ENCODE assay signal across 1 cellular context in genomic region chr17:75856062-75856681, GRCh38.
TF ChIP-seq lines count a peak whose summit lies in the region.

No MANE protein-coding gene starts in this region.

TF ChIP-seq in K562, 482 proteins besides CTCF, POLR2A, EP300 and RAD21 (continued from another document and continues in another):
- TF ChIP-seq, protein P1, sequence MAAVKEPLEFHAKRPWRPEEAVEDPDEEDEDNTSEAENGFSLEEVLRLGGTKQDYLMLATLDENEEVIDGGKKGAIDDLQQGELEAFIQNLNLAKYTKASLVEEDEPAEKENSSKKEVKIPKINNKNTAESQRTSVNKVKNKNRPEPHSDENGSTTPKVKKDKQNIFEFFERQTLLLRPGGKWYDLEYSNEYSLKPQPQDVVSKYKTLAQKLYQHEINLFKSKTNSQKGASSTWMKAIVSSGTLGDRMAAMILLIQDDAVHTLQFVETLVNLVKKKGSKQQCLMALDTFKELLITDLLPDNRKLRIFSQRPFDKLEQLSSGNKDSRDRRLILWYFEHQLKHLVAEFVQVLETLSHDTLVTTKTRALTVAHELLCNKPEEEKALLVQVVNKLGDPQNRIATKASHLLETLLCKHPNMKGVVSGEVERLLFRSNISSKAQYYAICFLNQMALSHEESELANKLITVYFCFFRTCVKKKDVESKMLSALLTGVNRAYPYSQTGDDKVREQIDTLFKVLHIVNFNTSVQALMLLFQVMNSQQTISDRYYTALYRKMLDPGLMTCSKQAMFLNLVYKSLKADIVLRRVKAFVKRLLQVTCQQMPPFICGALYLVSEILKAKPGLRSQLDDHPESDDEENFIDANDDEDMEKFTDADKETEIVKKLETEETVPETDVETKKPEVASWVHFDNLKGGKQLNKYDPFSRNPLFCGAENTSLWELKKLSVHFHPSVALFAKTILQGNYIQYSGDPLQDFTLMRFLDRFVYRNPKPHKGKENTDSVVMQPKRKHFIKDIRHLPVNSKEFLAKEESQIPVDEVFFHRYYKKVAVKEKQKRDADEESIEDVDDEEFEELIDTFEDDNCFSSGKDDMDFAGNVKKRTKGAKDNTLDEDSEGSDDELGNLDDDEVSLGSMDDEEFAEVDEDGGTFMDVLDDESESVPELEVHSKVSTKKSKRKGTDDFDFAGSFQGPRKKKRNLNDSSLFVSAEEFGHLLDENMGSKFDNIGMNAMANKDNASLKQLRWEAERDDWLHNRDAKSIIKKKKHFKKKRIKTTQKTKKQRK (IDR thresholded peaks at IDR 0.05; ENCODE audit: borderline replicate concordance, low read depth, low read length) = no peak
- no peak for TF ChIP-seq LEF1 (IDR thresholded peaks at IDR 0.05)
- TF ChIP-seq BRD9 (IDR thresholded peaks at IDR 0.05; ENCODE audit: low read depth, partially characterized antibody) = peak; percentile 32
- TF ChIP-seq, protein P2, sequence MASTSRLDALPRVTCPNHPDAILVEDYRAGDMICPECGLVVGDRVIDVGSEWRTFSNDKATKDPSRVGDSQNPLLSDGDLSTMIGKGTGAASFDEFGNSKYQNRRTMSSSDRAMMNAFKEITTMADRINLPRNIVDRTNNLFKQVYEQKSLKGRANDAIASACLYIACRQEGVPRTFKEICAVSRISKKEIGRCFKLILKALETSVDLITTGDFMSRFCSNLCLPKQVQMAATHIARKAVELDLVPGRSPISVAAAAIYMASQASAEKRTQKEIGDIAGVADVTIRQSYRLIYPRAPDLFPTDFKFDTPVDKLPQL (IDR thresholded peaks at IDR 0.05; ENCODE audit: extremely low read depth, insufficient read length) = no peak
- no peak for TF ChIP-seq SMAD3 (CRISPR knock-in tag; conservative IDR thresholded peaks at IDR 0.05)
- TF ChIP-seq NCOA6 (IDR thresholded peaks at IDR 0.05) = no peak
- TF ChIP-seq ZC3H8 (IDR thresholded peaks at IDR 0.05) = no peak
- no peak for TF ChIP-seq PHTF2 (CRISPR knock-in tag; IDR thresholded peaks at IDR 0.05)
- no peak for TF ChIP-seq JUNB (CRISPR knock-in tag; conservative IDR thresholded peaks at IDR 0.05)
- no peak for TF ChIP-seq CREB1 (IDR thresholded peaks at IDR 0.05)
- no peak; the same call in 1 of the 2 replicates for TF ChIP-seq CREB1 (CRISPR knock-in tag; IDR thresholded peaks at IDR 0.05)
- TF ChIP-seq CBFA2T2 (conservative IDR thresholded peaks at IDR 0.05) = no peak
- no peak for TF ChIP-seq WHSC1 (IDR thresholded peaks at IDR 0.05; ENCODE audit: low read length)
- no peak for TF ChIP-seq FOXP1 (CRISPR knock-in tag; IDR thresholded peaks at IDR 0.05)
- TF ChIP-seq SNIP1 (IDR thresholded peaks at IDR 0.05; ENCODE audit: low read depth) = no peak
- no peak for TF ChIP-seq POLR3A (IDR thresholded peaks at IDR 0.05; ENCODE audit: borderline replicate concordance, extremely low read depth, insufficient read depth, insufficient read length)
- no peak for TF ChIP-seq MCM7 (IDR thresholded peaks at IDR 0.05)
- TF ChIP-seq MYC (IDR thresholded peaks at IDR 0.05; ENCODE audit: low read depth, low read length) = no peak; the same call in 1 of the 2 replicates
- TF ChIP-seq MYC (CRISPR knock-in tag; IDR thresholded peaks at IDR 0.05; ENCODE audit: borderline replicate concordance, low read depth) = peak; percentile 54; the same call in 1 of the 2 replicates
- TF ChIP-seq PRPF4 (IDR thresholded peaks at IDR 0.05; ENCODE audit: insufficient read depth, low read depth, low read length, poor library complexity, severe bottlenecking) = no peak
- no peak for TF ChIP-seq NFRKB (IDR thresholded peaks at IDR 0.05; ENCODE audit: low read depth)
- TF ChIP-seq ZNF274 (IDR thresholded peaks at IDR 0.05; ENCODE audit: borderline replicate concordance, low read depth, low read length) = no peak
- TF ChIP-seq HMGN3 (IDR thresholded peaks at IDR 0.05; ENCODE audit: borderline replicate concordance, extremely low read depth, insufficient read length, low read depth, low read length) = no peak
- no peak; a peak in 2 of 4 replicates for TF ChIP-seq MNT (conservative IDR thresholded peaks at IDR 0.05)
- TF ChIP-seq RBM39 (optimal IDR thresholded peaks at IDR 0.05; ENCODE audit: low read depth, low read length) = no peak
- no peak for TF ChIP-seq SP2 (IDR thresholded peaks at IDR 0.05; ENCODE audit: extremely low read depth, low read depth, low read length, poor library complexity, severe bottlenecking)
- TF ChIP-seq, protein P3, sequence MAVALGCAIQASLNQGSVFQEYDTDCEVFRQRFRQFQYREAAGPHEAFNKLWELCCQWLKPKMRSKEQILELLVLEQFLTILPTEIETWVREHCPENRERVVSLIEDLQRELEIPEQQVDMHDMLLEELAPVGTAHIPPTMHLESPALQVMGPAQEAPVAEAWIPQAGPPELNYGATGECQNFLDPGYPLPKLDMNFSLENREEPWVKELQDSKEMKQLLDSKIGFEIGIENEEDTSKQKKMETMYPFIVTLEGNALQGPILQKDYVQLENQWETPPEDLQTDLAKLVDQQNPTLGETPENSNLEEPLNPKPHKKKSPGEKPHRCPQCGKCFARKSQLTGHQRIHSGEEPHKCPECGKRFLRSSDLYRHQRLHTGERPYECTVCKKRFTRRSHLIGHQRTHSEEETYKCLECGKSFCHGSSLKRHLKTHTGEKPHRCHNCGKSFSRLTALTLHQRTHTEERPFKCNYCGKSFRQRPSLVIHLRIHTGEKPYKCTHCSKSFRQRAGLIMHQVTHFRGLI (CRISPR knock-in tag; IDR thresholded peaks at IDR 0.05) = no peak
- TF ChIP-seq PHF20 (IDR thresholded peaks at IDR 0.05; ENCODE audit: partially characterized antibody) = no peak
- TF ChIP-seq, protein P4, sequence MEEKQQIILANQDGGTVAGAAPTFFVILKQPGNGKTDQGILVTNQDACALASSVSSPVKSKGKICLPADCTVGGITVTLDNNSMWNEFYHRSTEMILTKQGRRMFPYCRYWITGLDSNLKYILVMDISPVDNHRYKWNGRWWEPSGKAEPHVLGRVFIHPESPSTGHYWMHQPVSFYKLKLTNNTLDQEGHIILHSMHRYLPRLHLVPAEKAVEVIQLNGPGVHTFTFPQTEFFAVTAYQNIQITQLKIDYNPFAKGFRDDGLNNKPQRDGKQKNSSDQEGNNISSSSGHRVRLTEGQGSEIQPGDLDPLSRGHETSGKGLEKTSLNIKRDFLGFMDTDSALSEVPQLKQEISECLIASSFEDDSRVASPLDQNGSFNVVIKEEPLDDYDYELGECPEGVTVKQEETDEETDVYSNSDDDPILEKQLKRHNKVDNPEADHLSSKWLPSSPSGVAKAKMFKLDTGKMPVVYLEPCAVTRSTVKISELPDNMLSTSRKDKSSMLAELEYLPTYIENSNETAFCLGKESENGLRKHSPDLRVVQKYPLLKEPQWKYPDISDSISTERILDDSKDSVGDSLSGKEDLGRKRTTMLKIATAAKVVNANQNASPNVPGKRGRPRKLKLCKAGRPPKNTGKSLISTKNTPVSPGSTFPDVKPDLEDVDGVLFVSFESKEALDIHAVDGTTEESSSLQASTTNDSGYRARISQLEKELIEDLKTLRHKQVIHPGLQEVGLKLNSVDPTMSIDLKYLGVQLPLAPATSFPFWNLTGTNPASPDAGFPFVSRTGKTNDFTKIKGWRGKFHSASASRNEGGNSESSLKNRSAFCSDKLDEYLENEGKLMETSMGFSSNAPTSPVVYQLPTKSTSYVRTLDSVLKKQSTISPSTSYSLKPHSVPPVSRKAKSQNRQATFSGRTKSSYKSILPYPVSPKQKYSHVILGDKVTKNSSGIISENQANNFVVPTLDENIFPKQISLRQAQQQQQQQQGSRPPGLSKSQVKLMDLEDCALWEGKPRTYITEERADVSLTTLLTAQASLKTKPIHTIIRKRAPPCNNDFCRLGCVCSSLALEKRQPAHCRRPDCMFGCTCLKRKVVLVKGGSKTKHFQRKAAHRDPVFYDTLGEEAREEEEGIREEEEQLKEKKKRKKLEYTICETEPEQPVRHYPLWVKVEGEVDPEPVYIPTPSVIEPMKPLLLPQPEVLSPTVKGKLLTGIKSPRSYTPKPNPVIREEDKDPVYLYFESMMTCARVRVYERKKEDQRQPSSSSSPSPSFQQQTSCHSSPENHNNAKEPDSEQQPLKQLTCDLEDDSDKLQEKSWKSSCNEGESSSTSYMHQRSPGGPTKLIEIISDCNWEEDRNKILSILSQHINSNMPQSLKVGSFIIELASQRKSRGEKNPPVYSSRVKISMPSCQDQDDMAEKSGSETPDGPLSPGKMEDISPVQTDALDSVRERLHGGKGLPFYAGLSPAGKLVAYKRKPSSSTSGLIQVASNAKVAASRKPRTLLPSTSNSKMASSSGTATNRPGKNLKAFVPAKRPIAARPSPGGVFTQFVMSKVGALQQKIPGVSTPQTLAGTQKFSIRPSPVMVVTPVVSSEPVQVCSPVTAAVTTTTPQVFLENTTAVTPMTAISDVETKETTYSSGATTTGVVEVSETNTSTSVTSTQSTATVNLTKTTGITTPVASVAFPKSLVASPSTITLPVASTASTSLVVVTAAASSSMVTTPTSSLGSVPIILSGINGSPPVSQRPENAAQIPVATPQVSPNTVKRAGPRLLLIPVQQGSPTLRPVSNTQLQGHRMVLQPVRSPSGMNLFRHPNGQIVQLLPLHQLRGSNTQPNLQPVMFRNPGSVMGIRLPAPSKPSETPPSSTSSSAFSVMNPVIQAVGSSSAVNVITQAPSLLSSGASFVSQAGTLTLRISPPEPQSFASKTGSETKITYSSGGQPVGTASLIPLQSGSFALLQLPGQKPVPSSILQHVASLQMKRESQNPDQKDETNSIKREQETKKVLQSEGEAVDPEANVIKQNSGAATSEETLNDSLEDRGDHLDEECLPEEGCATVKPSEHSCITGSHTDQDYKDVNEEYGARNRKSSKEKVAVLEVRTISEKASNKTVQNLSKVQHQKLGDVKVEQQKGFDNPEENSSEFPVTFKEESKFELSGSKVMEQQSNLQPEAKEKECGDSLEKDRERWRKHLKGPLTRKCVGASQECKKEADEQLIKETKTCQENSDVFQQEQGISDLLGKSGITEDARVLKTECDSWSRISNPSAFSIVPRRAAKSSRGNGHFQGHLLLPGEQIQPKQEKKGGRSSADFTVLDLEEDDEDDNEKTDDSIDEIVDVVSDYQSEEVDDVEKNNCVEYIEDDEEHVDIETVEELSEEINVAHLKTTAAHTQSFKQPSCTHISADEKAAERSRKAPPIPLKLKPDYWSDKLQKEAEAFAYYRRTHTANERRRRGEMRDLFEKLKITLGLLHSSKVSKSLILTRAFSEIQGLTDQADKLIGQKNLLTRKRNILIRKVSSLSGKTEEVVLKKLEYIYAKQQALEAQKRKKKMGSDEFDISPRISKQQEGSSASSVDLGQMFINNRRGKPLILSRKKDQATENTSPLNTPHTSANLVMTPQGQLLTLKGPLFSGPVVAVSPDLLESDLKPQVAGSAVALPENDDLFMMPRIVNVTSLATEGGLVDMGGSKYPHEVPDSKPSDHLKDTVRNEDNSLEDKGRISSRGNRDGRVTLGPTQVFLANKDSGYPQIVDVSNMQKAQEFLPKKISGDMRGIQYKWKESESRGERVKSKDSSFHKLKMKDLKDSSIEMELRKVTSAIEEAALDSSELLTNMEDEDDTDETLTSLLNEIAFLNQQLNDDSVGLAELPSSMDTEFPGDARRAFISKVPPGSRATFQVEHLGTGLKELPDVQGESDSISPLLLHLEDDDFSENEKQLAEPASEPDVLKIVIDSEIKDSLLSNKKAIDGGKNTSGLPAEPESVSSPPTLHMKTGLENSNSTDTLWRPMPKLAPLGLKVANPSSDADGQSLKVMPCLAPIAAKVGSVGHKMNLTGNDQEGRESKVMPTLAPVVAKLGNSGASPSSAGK (IDR thresholded peaks at IDR 0.05) = no peak
- no peak for TF ChIP-seq ZNF668 (CRISPR knock-in tag; IDR thresholded peaks at IDR 0.05)
- no peak for TF ChIP-seq NR3C1 (CRISPR knock-in tag; IDR thresholded peaks at IDR 0.05)
- no peak for TF ChIP-seq NEUROD1 (IDR thresholded peaks at IDR 0.05; ENCODE audit: borderline replicate concordance, low read depth, low read length, partially characterized antibody)
- no peak for TF ChIP-seq ZNF766 (CRISPR knock-in tag; conservative IDR thresholded peaks at IDR 0.05)
- TF ChIP-seq ZFP1 (CRISPR knock-in tag; IDR thresholded peaks at IDR 0.05) = no peak
- no peak for TF ChIP-seq ZNF586 (CRISPR knock-in tag; conservative IDR thresholded peaks at IDR 0.05)
- TF ChIP-seq CTCFL (IDR thresholded peaks at IDR 0.05; ENCODE audit: borderline replicate concordance, insufficient read depth, low read depth, low read length, poor library complexity, severe bottlenecking) = peak; percentile 44
- TF ChIP-seq, protein P5, sequence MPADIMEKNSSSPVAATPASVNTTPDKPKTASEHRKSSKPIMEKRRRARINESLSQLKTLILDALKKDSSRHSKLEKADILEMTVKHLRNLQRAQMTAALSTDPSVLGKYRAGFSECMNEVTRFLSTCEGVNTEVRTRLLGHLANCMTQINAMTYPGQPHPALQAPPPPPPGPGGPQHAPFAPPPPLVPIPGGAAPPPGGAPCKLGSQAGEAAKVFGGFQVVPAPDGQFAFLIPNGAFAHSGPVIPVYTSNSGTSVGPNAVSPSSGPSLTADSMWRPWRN (IDR thresholded peaks at IDR 0.05; ENCODE audit: low read depth) = no peak
- peak; percentile 54 for TF ChIP-seq POLR2AphosphoS2 (IDR thresholded peaks at IDR 0.05; ENCODE audit: low read length)
- TF ChIP-seq BRD4 (IDR thresholded peaks at IDR 0.05) = no peak
- TF ChIP-seq ZBTB8A (IDR thresholded peaks at IDR 0.05; ENCODE audit: partially characterized antibody) = no peak
- peak; percentile 56; the same call in 1 of the 2 replicates for TF ChIP-seq SIN3B (IDR thresholded peaks at IDR 0.05; ENCODE audit: low read depth)
- TF ChIP-seq SNAPC5 (CRISPR knock-in tag; IDR thresholded peaks at IDR 0.05) = no peak
- TF ChIP-seq CHD4 (IDR thresholded peaks at IDR 0.05; ENCODE audit: insufficient read depth, insufficient replicate concordance, low read depth, low read length, poor library complexity, severe bottlenecking) = no peak
- TF ChIP-seq EZH2 (IDR thresholded peaks at IDR 0.05; ENCODE audit: borderline replicate concordance, low read depth, low read length) = no peak
